ENCODE assay signal across 11 cellular contexts in genomic region chr14:36656769-36657408, GRCh38. TPM values are rescaled to one million over a fixed set of nuclear protein-coding genes. Genes with fewer than 3 reads are reported as not detected.
DNase-seq lines count a peak whose midpoint lies in the region; ATAC-seq and TF ChIP-seq lines count a peak whose summit lies in the region.
"Had no signal": no experiment of that assay in that cellular context is flagged by ENCODE, and none has a peak within 500 bp of the region (broad histone marks: within the 10 kb centered on the region; RNA-seq: fewer than 3 reads in every experiment).

No MANE protein-coding gene starts in this region.

- intact Hi-C loops in sigmoid colon (cut with DNase I), result no loop called here

- peaks cover 96% of the 10 kb centered on the region for H3K27me3 Mint-ChIP-seq in T-helper 1 cell treated with Interleukin-12 subunit alpha and Interleukin-12 subunit beta and Interleukin-4 antibody, amounts not matched to agents 30 μg/mL and 1 μg/mL, for 36 hours (ENCODE audit: low read depth)

- H3K9me3 ChIP-seq in sigmoid colon, result no peaks in the 10 kb centered on the region

- H3K9me3 Mint-ChIP-seq in T-helper 1 cell treated with Interleukin-12 subunit alpha and Interleukin-12 subunit beta and Interleukin-4 antibody, amounts not matched to agents 30 μg/mL and 1 μg/mL, for 36 hours, result peaks cover 3% of the 10 kb centered on the region

- no peak overlapping the region for H3K27ac ChIP-seq in sigmoid colon

- H3K4me3 ChIP-seq in H7 (ENCODE audit: insufficient read depth, low read depth, low read length) (no peak overlapping the region), epithelial cell of esophagus (ENCODE audit: low read length) (peak overlapping the region; percentile 50), sigmoid colon (peak overlapping the region in 3 of 4 donors; percentile 16 to 33 (median 21))

- DNase-seq in T-helper 1 cell (no peak), H7 (peak; percentile 76), epithelial cell of esophagus (ENCODE audit: low read depth) (no peak), sigmoid colon (no peak), kidney glomerular epithelial cell (lab: John Stamatoyannopoulos, UW) (no peak)
- DNase-seq: effector memory CD8-positive, alpha-beta T cell; NCI-H510A treated with DMSO at 0.1 percent for 48 hours had no signal

- H3K27ac Mint-ChIP-seq in T-helper 1 cell treated with Interleukin-12 subunit alpha and Interleukin-12 subunit beta and Interleukin-4 antibody, amounts not matched to agents 30 μg/mL and 1 μg/mL, for 36 hours, result peak overlapping the region; percentile 59
- H3K27ac Mint-ChIP-seq: effector memory CD8-positive, alpha-beta T cell had no signal

- H3K36me3 ChIP-seq in H7 (replicated peaks; ENCODE audit: control insufficient read depth, insufficient read depth, low read length) (no peaks in the 10 kb centered on the region), sigmoid colon (no peaks in the 10 kb centered on the region)

- H3K4me3 Mint-ChIP-seq in T-helper 1 cell treated with Interleukin-12 subunit alpha and Interleukin-12 subunit beta and Interleukin-4 antibody, amounts not matched to agents 30 μg/mL and 1 μg/mL, for 36 hours, result peak overlapping the region; percentile 51

- ATAC-seq in GM21786 (IDR thresholded peaks at IDR 0.05; ENCODE audit: unreplicated experiment), result no peak
- no peak for ATAC-seq in HG03469 (IDR thresholded peaks at IDR 0.05; ENCODE audit: unreplicated experiment)
- ATAC-seq: effector memory CD8-positive, alpha-beta T cell had no signal

- no peak for TF ChIP-seq EP300 in sigmoid colon (IDR thresholded peaks at IDR 0.05)

- H3K27me3 ChIP-seq in H7 (ENCODE audit: control insufficient read depth, insufficient read depth, low read length) (peaks cover 96% of the 10 kb centered on the region), sigmoid colon (peaks cover 80 to 100% (median 96%) of the 10 kb centered on the region in 3 donors)

- H3K4me1 ChIP-seq in sigmoid colon, result peaks cover 0 to 50% (median 45%) of the 10 kb centered on the region in 4 donors

- no peak for TF ChIP-seq POLR2A in sigmoid colon (IDR thresholded peaks at IDR 0.05)

- peaks cover 8% of the 10 kb centered on the region for H3K36me3 Mint-ChIP-seq in T-helper 1 cell treated with Interleukin-12 subunit alpha and Interleukin-12 subunit beta and Interleukin-4 antibody, amounts not matched to agents 30 μg/mL and 1 μg/mL, for 36 hours (ENCODE audit: low read depth)

- no peak for TF ChIP-seq CTCF in epithelial cell of esophagus (IDR thresholded peaks at IDR 0.05; ENCODE audit: insufficient read depth, low read depth, low read length, missing control alignments)
- no peak for TF ChIP-seq CTCF in sigmoid colon (IDR thresholded peaks at IDR 0.05)

- peaks cover 4% of the 10 kb centered on the region for H3K4me1 Mint-ChIP-seq in T-helper 1 cell treated with Interleukin-12 subunit alpha and Interleukin-12 subunit beta and Interleukin-4 antibody, amounts not matched to agents 30 μg/mL and 1 μg/mL, for 36 hours (ENCODE audit: low read depth)

- 5% methylated on average over 27 of the region's 27 CpGs for WGBS in sigmoid colon, 2 donors

RNA-seq across cellular contexts. Expression of gene PAX9, which starts 4.8 kb away (rescaled TPM):
- 0.04 TPM in 1 of 2 replicates, not detected in the other for total RNA-seq in H7 (2014; rRNA removed; shearing (Covaris generic))
- total RNA-seq in sigmoid colon, result 1 to 10 TPM in 2 of 4 donors, under 1 TPM in 1, not detected in 1; 0.28 to 1.2 (median 1.1) TPM
- polyA plus RNA-seq in sigmoid colon, result under 1 TPM in 2 of 3 donors, not detected in 1; under 0.01 to 0.07 TPM
- total RNA-seq: T-helper 1 cell treated with Interleukin-12 subunit alpha and Interleukin-12 subunit beta and Interleukin-4 antibody, amounts not matched to agents 30 ng/mL and 1 ng/mL, for 36 hours had no signal
